8 cellular contexts compared by ENCODE assay signal in the genomic region with DNA sequence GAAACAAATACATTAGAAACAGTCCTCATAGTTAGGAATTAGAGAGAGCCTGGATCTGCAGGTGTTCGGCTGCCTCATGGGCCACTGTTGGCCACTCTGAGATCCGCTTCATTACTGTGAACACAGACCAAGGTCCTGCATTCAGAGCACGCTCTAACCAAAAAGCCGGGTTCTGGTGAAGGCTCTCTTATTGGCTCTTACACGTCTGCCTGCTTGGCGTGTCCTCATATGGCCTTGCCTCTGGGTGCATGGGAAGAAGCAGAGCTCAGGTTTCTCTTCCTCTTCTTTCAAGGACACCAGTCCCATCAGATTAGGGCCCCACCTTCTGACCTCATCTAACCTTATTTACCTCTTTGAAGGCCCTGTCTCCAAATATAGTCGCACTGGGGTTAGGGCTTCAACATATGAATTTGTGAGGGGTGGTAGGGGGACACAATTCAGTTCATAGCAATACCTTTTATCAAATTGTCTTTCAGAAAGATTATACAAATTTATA. TPM values are rescaled to one million over a fixed set of nuclear protein-coding genes. Genes with fewer than 3 reads are reported as not detected.
A peak's percentile ranks its signal among the peaks of the same experiment; 100 is the strongest.
DNase-seq lines count a peak whose midpoint lies in the region; ATAC-seq and TF ChIP-seq lines count a peak whose summit lies in the region.

No MANE protein-coding gene starts in this region.

- H3K4me2 ChIP-seq in mesendoderm (ENCODE audit: low read length) = no peak overlapping the region

- no peak overlapping the region for H3K9ac ChIP-seq in mesendoderm (ENCODE audit: low read length)

- no peak overlapping the region for H4K8ac ChIP-seq in mesendoderm (ENCODE audit: low read depth, low read length)

- H3K27ac Mint-ChIP-seq in immature natural killer cell = no peak overlapping the region

- H3K36me3 Mint-ChIP-seq in immature natural killer cell = no peaks in the 10 kb centered on the region

- H3K4me3 ChIP-seq in mesendoderm (ENCODE audit: low read length) = no peak overlapping the region

- no peak for TF ChIP-seq CTCF in GM20000 (IDR thresholded peaks at IDR 0.05; ENCODE audit: extremely low read depth, missing control alignments)

- peaks cover 0 to 2% of the 10 kb centered on the region in 2 donors for H3K4me1 Mint-ChIP-seq in immature natural killer cell

- no peak overlapping the region for H3K4me3 Mint-ChIP-seq in immature natural killer cell

- H3K18ac ChIP-seq in mesendoderm (ENCODE audit: low read length) = no peak overlapping the region

- H3K56ac ChIP-seq in mesendoderm (ENCODE audit: low read length) = no peak overlapping the region

- DNase-seq in DMS153 treated with DMSO at 0.1 percent for 48 hours (lab: John Stamatoyannopoulos, UW; ENCODE audit: unreplicated experiment) = peak; percentile 32
- peak; percentile 75 for DNase-seq in GM20000 (ENCODE audit: low spot score)
- peak; percentile 92 for DNase-seq in SIG-M5 treated with dmso at 0.1 percent for 504 hours (lab: John Stamatoyannopoulos, UW; ENCODE audit: unreplicated experiment)
- peak; percentile 83 for DNase-seq in mesendoderm
- DNase-seq in dermis blood vessel endothelial cell = no peak
- no peak for DNase-seq in immature natural killer cell
- no peak for DNase-seq in mesenteric fat pad (ENCODE audit: low spot score)

- no peak overlapping the region for H2BK120ac ChIP-seq in mesendoderm (ENCODE audit: low read depth, low read length)

- no peak overlapping the region for H3K23ac ChIP-seq in mesendoderm (ENCODE audit: low read length)

- H2BK5ac ChIP-seq in mesendoderm (ENCODE audit: low read length) = no peak overlapping the region

- H3K79me1 ChIP-seq in mesendoderm (ENCODE audit: low read length) = no peaks in the 10 kb centered on the region

- no peaks in the 10 kb centered on the region for H3K27me3 ChIP-seq in mesendoderm (ENCODE audit: insufficient read depth, low read length, poor library complexity)

- no peaks in the 10 kb centered on the region for H3K4me1 ChIP-seq in mesendoderm (ENCODE audit: control insufficient read depth, low read depth, low read length)

- peak; percentile 99 for ATAC-seq in HG03432 (IDR thresholded peaks at IDR 0.05; ENCODE audit: unreplicated experiment)

- no peak overlapping the region for H2AK5ac ChIP-seq in mesendoderm (ENCODE audit: low read length)

- WGBS in mesendoderm (ENCODE audit: extremely low coverage, insufficient coverage, low lambda C conversion rate) = no CpG with 5 or more reads among the region's 7 CpGs

- H3K4ac ChIP-seq in mesendoderm (ENCODE audit: low read depth, low read length) = no peak overlapping the region

- H3K27me3 Mint-ChIP-seq in immature natural killer cell (ENCODE audit: low read depth in 3 of 3) = peaks cover 0 to 4% (median 2%) of the 10 kb centered on the region in 3 donors

- no peak overlapping the region for H4K5ac ChIP-seq in mesendoderm (ENCODE audit: low read length)

- no peaks in the 10 kb centered on the region for H3K9me3 Mint-ChIP-seq in immature natural killer cell

- H3K27ac ChIP-seq in mesendoderm (ENCODE audit: low read depth, low read length) = no peak overlapping the region

- H3K79me2 ChIP-seq in mesendoderm (ENCODE audit: control insufficient read depth, insufficient read depth, low read length) = no peaks in the 10 kb centered on the region

- H3K36me3 ChIP-seq in mesendoderm (ENCODE audit: control insufficient read depth, insufficient read depth, low read length) = no peaks in the 10 kb centered on the region

- H2BK15ac ChIP-seq in mesendoderm (replicated peaks; ENCODE audit: low read depth) = no peak overlapping the region

RNA-seq across cellular contexts. Expression of a gene that starts 37.1 kb away (rescaled TPM):
- 25.3 TPM for polyA plus RNA-seq in mesendoderm (2013, experiment 1 of 2)
- polyA plus RNA-seq in mesendoderm (2013, experiment 2 of 2) = 27.1 TPM
- total RNA-seq in dermis blood vessel endothelial cell = 52.8 and 54.9 TPM in 2 replicates
- polyA plus RNA-seq in immature natural killer cell = 10 to 100 TPM; 35.9 to 45.7 (median 38.8) TPM
- 43.2 TPM for total RNA-seq in mesenteric fat pad

Comparison
In these comparisons a context has a peak if more than half of its experiments do, and no peak if none do; other contexts are left out.
1. DNase-seq: peak in DMS153 treated with DMSO at 0.1 percent for 48 hours (single experiment), GM20000 (single experiment), SIG-M5 treated with dmso at 0.1 percent for 504 hours (single experiment) and mesendoderm (single experiment); none in dermis blood vessel endothelial cell (single experiment), immature natural killer cell (0 of 3) and mesenteric fat pad (single experiment).